ENCODE assay signal across 9 cellular contexts in genomic region chr7:41700044-41700471, GRCh38. TPM values are rescaled to one million over a fixed set of nuclear protein-coding genes. Genes with fewer than 3 reads are reported as not detected.
DNase-seq lines count a peak whose midpoint lies in the region; ATAC-seq and TF ChIP-seq lines count a peak whose summit lies in the region.
"Had no signal": no experiment of that assay in that cellular context is flagged by ENCODE, and none has a peak within 500 bp of the region (broad histone marks: within the 10 kb centered on the region; RNA-seq: fewer than 3 reads in every experiment).

No MANE protein-coding gene starts in this region.

- H3K9me3 ChIP-seq in IMR-90 (ENCODE audit: control insufficient read depth, insufficient read depth, low read length) (no peaks in the 10 kb centered on the region), mammary epithelial cell (replicated peaks; ENCODE audit: insufficient read depth, low read length) (no peaks in the 10 kb centered on the region), smooth muscle cell (replicated peaks; ENCODE audit: low read depth) (no peaks in the 10 kb centered on the region)
- H3K9me3 ChIP-seq: pancreas had no signal

- CTCF ChIA-PET in IMR-90 (lab: Yijun Ruan, JAX): no interaction called here
- CTCF ChIA-PET in mammary epithelial cell (lab: Charles Lee; ENCODE audit: low non-redundant PET): no interaction called here

- H3K4me1 ChIP-seq in IMR-90 (ENCODE audit: control insufficient read depth, insufficient read depth, low read length): peaks cover 10% of the 10 kb centered on the region
- peaks cover 36% of the 10 kb centered on the region for H3K4me1 ChIP-seq in mammary epithelial cell (ENCODE audit: insufficient read depth, low read length)
- peaks cover 12% of the 10 kb centered on the region for H3K4me1 ChIP-seq in smooth muscle cell (ENCODE audit: low read depth)
- H3K4me1 ChIP-seq: pancreas had no signal

- H3K56ac ChIP-seq in IMR-90 (ENCODE audit: extremely low read depth, insufficient read depth, low read length): peak overlapping the region; percentile 99

- peaks cover 6% of the 10 kb centered on the region for H3K36me3 ChIP-seq in IMR-90 (ENCODE audit: control insufficient read depth, insufficient read depth, low read length)
- peaks cover 28% of the 10 kb centered on the region for H3K36me3 ChIP-seq in mammary epithelial cell (ENCODE audit: insufficient read depth, low read length)
- no peaks in the 10 kb centered on the region for H3K36me3 ChIP-seq in kidney epithelial cell (ENCODE audit: control insufficient read depth, insufficient read depth, low read length)
- H3K36me3 ChIP-seq in smooth muscle cell (ENCODE audit: low read depth): no peaks in the 10 kb centered on the region
- H3K36me3 ChIP-seq: pancreas had no signal

- H2BK120ac ChIP-seq in IMR-90 (ENCODE audit: low read depth, low read length): peak overlapping the region; percentile 89

- H3K23ac ChIP-seq in IMR-90 (ENCODE audit: low read depth, low read length): peak overlapping the region; percentile 97

- H2AK9ac ChIP-seq in IMR-90 (replicated peaks; ENCODE audit: low read depth, low read length, poor library complexity): peak overlapping the region; percentile 77

- peak overlapping the region; percentile 95 for H3K4ac ChIP-seq in IMR-90 (ENCODE audit: low read depth, low read length)

- TF ChIP-seq POLR2A in IMR-90 (IDR thresholded peaks at IDR 0.05; ENCODE audit: low read depth, low read length): peak; percentile 39
- TF ChIP-seq POLR2A in GM18505 (IDR thresholded peaks at IDR 0.05; ENCODE audit: borderline replicate concordance, extremely low read depth, insufficient read depth, insufficient read length): no peak

- peak overlapping the region; percentile 95 for H3K14ac ChIP-seq in IMR-90 (replicated peaks; ENCODE audit: low read depth, low read length)

- peaks cover 5 to 13% of the 10 kb centered on the region in 2 experiments; a peak in 2 of 4 replicates for H3K79me1 ChIP-seq in IMR-90 (ENCODE audit: low read depth in 1 of 2, low read length in 2 of 2)

- ATAC-seq in IMR-90 (ENCODE audit: low read depth) (no peak), GM18505 (IDR thresholded peaks at IDR 0.05; ENCODE audit: unreplicated experiment) (no peak), HG02678 (IDR thresholded peaks at IDR 0.05; ENCODE audit: unreplicated experiment) (no peak), GM18520 (IDR thresholded peaks at IDR 0.05; ENCODE audit: unreplicated experiment) (no peak), GM19467 (IDR thresholded peaks at IDR 0.05; ENCODE audit: unreplicated experiment) (no peak)

- no CpG with 5 or more reads among the region's 18 CpGs for WGBS in IMR-90 (ENCODE audit: extremely low coverage in 2 of 2, insufficient read length in 1 of 2), 2 experiments
- WGBS in mammary epithelial cell (ENCODE audit: low coverage, missing lambda C conversion rate): 2% methylated on average over 9 of the region's 18 CpGs
- 5% methylated on average over 18 of the region's 18 CpGs for WGBS in smooth muscle cell (ENCODE audit: low lambda C conversion rate)

- H4K5ac ChIP-seq in IMR-90 (ENCODE audit: low read depth, low read length): peak overlapping the region; percentile 77

- peak overlapping the region; percentile 93 for H2AK5ac ChIP-seq in IMR-90 (ENCODE audit: low read depth, low read length)

- peak overlapping the region; percentile 64 to 83 for H4K8ac ChIP-seq in IMR-90 (ENCODE audit: low read depth in 2 of 2, low read length in 2 of 2)

- no peak for TF ChIP-seq RAD21 in IMR-90 (IDR thresholded peaks at IDR 0.05; ENCODE audit: low read length)

- H3K4me2 ChIP-seq in IMR-90 (ENCODE audit: low read depth, low read length): peak overlapping the region; percentile 90
- H3K4me2 ChIP-seq in mammary epithelial cell (ENCODE audit: insufficient read depth, low read depth, low read length): peak overlapping the region; percentile 88
- peak overlapping the region; percentile 89 for H3K4me2 ChIP-seq in smooth muscle cell

- H2AFZ ChIP-seq in IMR-90 (replicated peaks; ENCODE audit: low read length, poor library complexity) (peak overlapping the region; percentile 66), mammary epithelial cell (ENCODE audit: low read depth, low read length) (no peak overlapping the region), smooth muscle cell (ENCODE audit: low read depth) (no peak overlapping the region)

- 0 out of 3 replicates have a peak overlapping the region, but pooled peaks have one; percentile 19 for H2BK15ac ChIP-seq in IMR-90 (ENCODE audit: low read depth, low read length)

- no peak for TF ChIP-seq CTCF in IMR-90 (conservative IDR thresholded peaks at IDR 0.05; ENCODE audit: low read depth, low read length)
- TF ChIP-seq CTCF in mammary epithelial cell (conservative IDR thresholded peaks at IDR 0.05 in 1 of 2, IDR thresholded peaks at IDR 0.05 in 1 of 2; ENCODE audit: extremely low read depth in 1 of 2, insufficient read depth in 1 of 2, low read depth in 1 of 2, low read length in 2 of 2): no peak
- TF ChIP-seq CTCF in kidney epithelial cell (IDR thresholded peaks at IDR 0.05; ENCODE audit: insufficient read depth, low read length, poor library complexity, severe bottlenecking): no peak
- TF ChIP-seq CTCF in smooth muscle cell (IDR thresholded peaks at IDR 0.05; ENCODE audit: borderline replicate concordance, insufficient read depth, poor library complexity, severe bottlenecking): no peak

- H3K9ac ChIP-seq in IMR-90 (ENCODE audit: low read depth, low read length): peak overlapping the region; percentile 94
- H3K9ac ChIP-seq in mammary epithelial cell (ENCODE audit: insufficient read depth, low read length): peak overlapping the region; percentile 92
- H3K9ac ChIP-seq in smooth muscle cell (ENCODE audit: low read depth): peak overlapping the region; percentile 85

- peak overlapping the region; percentile 99 for H3K27ac ChIP-seq in IMR-90 (ENCODE audit: insufficient read depth, low read length)
- H3K27ac ChIP-seq in mammary epithelial cell (ENCODE audit: insufficient read depth, low read depth, low read length): peak overlapping the region; percentile 87
- H3K27ac ChIP-seq in smooth muscle cell (ENCODE audit: low read depth): peak overlapping the region; percentile 94

- peak overlapping the region; percentile 72 for H3K18ac ChIP-seq in IMR-90 (ENCODE audit: low read depth, low read length)

- H3K4me3 ChIP-seq in IMR-90 (ENCODE audit: insufficient read depth, low read depth, low read length) (peak overlapping the region; percentile 91), mammary epithelial cell (replicated peaks in 1 of 3; ENCODE audit: insufficient read depth in 1 of 3, low read depth in 2 of 3, low read length in 3 of 3) (peak overlapping the region; percentile 70 to 92 (median 89)), kidney epithelial cell (ENCODE audit: low read depth, low read length) (peak overlapping the region; percentile 55), smooth muscle cell (peak overlapping the region; percentile 55)

- H3K27me3 ChIP-seq in IMR-90 (ENCODE audit: control insufficient read depth, insufficient read depth, low read length) (no peaks in the 10 kb centered on the region), mammary epithelial cell (ENCODE audit: insufficient read depth, low read length) (no peaks in the 10 kb centered on the region), kidney epithelial cell (ENCODE audit: control insufficient read depth, insufficient read depth, low read length) (no peaks in the 10 kb centered on the region), smooth muscle cell (ENCODE audit: low read depth) (no peaks in the 10 kb centered on the region)

- H4K91ac ChIP-seq in IMR-90 (ENCODE audit: insufficient read depth, low read depth, low read length): peak overlapping the region; percentile 79

- peak; percentile 35 for DNase-seq in IMR-90
- no peak for DNase-seq in mammary epithelial cell
- no peak for DNase-seq in kidney epithelial cell (ENCODE audit: low read depth)
- no peak for DNase-seq in smooth muscle cell (lab: John Stamatoyannopoulos, UW; ENCODE audit: unreplicated experiment)
- DNase-seq: pancreas had no signal

- POLR2A ChIA-PET in IMR-90 (lab: Charles Lee; ENCODE audit: unreplicated experiment): interaction anchor here (0.5 kb wide), 1 partner anchor 632 kb away, joined by 3 read pairs; no protein-coding TSS in a partner anchor

- peaks cover 23% of the 10 kb centered on the region; the same call in 1 of the 2 replicates for H4K20me1 ChIP-seq in IMR-90 (ENCODE audit: insufficient read depth, low read length)
- H4K20me1 ChIP-seq in mammary epithelial cell (ENCODE audit: insufficient read depth, low read length): no peaks in the 10 kb centered on the region
- H4K20me1 ChIP-seq in smooth muscle cell (ENCODE audit: low read depth): peaks cover 66% of the 10 kb centered on the region

- no TSS peak for BruUV-seq in IMR-90 (replicated peaks; lab: Mats Ljungman, UMichigan)
- BruUV-seq in mammary epithelial cell (replicated peaks; lab: Mats Ljungman, UMichigan): no TSS peak

- H3K79me2 ChIP-seq in mammary epithelial cell (ENCODE audit: insufficient read depth, low read length) (peaks cover 85% of the 10 kb centered on the region), smooth muscle cell (ENCODE audit: low read depth) (peaks cover 76% of the 10 kb centered on the region)

- H3K9me1 ChIP-seq in IMR-90 (ENCODE audit: insufficient read depth, low read length): no peaks in the 10 kb centered on the region; the same call in 1 of the 2 replicates

- peak overlapping the region; percentile 58; the same call in 1 of the 2 replicates for H2BK20ac ChIP-seq in IMR-90 (ENCODE audit: low read depth, low read length)

- dilution Hi-C loops in IMR-90 (cut with HindIII; ENCODE audit: low sequenced_read_pairs, unreplicated experiment) (no loop called here), mammary epithelial cell (cut with HindIII; ENCODE audit: low sequenced_read_pairs) (no loop called here)

- intact Hi-C loops in IMR-90 (cut with micrococcal nuclease) (loop anchor here (2.0 to 10.0 kb wide), 3 partner anchors 185 to 1225 kb away; no protein-coding TSS in a partner anchor), mammary epithelial cell (cut with micrococcal nuclease) (no loop called here)

- H2BK5ac ChIP-seq in IMR-90 (ENCODE audit: low read depth, low read length, poor library complexity, severe bottlenecking): peak overlapping the region; percentile 98

- H3F3A ChIP-seq in smooth muscle cell (ENCODE audit: low read depth): peaks cover 38% of the 10 kb centered on the region

- in situ Hi-C loops in IMR-90 (cut with MboI; ENCODE audit: low sequenced_read_pairs): loop anchor here (10.0 kb wide), 1 partner anchor 935 kb away; no protein-coding TSS in a partner anchor
- in situ Hi-C loops in mammary epithelial cell (cut with MboI; ENCODE audit: low sequenced_read_pairs in 2 of 2): loop anchor here (10.0 to 25.0 kb wide), 4 partner anchors 655 to 1463 kb away; no protein-coding TSS in a partner anchor

RNA-seq across cellular contexts. Expression of gene INHBA, which starts 2.8 kb away (rescaled TPM):
- total RNA-seq in IMR-90 (2012; rRNA removed) (112 and 133 TPM in 2 replicates), mammary epithelial cell (100 to 1,000 TPM in 1 of 2 donors, 10 to 100 TPM in 1; 58.8 to 147 TPM), kidney epithelial cell (76.1 and 77.1 TPM in 2 replicates), smooth muscle cell (257 and 290 TPM in 2 replicates)
- polyA plus RNA-seq in IMR-90 (2012; rRNA removed) (60.2 and 76.7 TPM in 2 replicates), mammary epithelial cell (58.2 TPM), smooth muscle cell (297 and 326 TPM in 2 replicates)
- 47.7 and 58.4 TPM in 2 replicates for polyA plus RNA-seq in IMR-90 (2012; cell fraction: cytosol; rRNA removed)
- 126 and 200 TPM in 2 replicates for polyA plus RNA-seq in IMR-90 (2012; cell fraction: nucleus; rRNA removed; ENCODE audit: low replicate concordance)
- 180 TPM for polyA minus RNA-seq in mammary epithelial cell
